ENCODE assay signal across 28 cellular contexts in the genomic region with DNA sequence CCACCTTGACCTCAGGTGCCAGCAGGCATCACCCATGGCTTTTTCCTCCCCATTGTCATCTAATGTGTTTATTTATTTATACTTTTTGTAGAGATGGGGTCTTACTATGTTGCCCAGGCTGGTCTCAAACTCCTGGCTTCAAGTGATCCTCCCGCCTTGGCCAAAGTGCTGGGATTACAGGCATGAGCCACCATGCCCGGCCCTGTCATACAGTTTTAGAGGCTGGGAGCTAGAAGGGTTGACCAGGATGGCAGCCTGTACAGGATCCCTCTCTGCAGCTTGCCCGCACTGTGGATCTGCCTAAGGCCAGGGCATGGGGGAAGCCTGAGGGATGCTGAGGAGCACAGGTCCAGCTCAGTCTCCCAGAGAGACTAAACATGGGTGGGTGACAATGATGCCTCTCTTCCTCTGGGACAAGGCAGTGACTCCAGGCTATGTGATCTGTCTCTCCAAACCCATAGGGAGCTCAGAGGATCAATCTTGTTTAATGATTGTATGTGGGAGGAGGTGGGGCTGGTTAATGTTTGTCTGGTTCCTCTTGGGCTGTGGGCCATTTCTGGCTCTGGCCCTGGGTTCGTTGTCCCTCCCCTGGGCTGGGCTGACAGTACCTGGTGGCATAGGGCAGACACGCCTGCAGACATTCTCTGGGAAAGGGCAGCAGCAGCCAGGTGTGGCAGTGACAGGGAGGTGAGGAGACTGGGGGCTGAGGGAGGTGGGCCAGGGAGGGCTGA. TPM values are rescaled to one million over a fixed set of nuclear protein-coding genes. Genes with fewer than 3 reads are reported as not detected.
A peak's percentile ranks its signal among the peaks of the same experiment; 100 is the strongest.
DNase-seq lines count a peak whose midpoint lies in the region; TF ChIP-seq lines count a peak whose summit lies in the region.
"Had no signal": no experiment of that assay in that cellular context is flagged by ENCODE, and none has a peak within 500 bp of the region (broad histone marks: within the 10 kb centered on the region; RNA-seq: fewer than 3 reads in every experiment).

No MANE protein-coding gene starts in this region.

- TF ChIP-seq CTCF in colonic mucosa (IDR thresholded peaks at IDR 0.05) (no peak), type B pancreatic cell (conservative IDR thresholded peaks at IDR 0.05) (no peak)

- H3K4me3 Mint-ChIP-seq in type B pancreatic cell, result peak overlapping the region; percentile 71

- no peaks in the 10 kb centered on the region for H3K36me3 ChIP-seq in colonic mucosa
- no peaks in the 10 kb centered on the region for H3K36me3 ChIP-seq in mucosa of rectum (ENCODE audit: control insufficient read depth in 2 of 2, insufficient read depth in 2 of 2, low read length in 2 of 2)
- H3K36me3 ChIP-seq: upper lobe of left lung had no signal

- H3K27ac Mint-ChIP-seq in type B pancreatic cell, result peak overlapping the region; percentile 11

- H3K27ac ChIP-seq in colonic mucosa, result peak overlapping the region; percentile 65
- peak overlapping the region; percentile 72 to 75 for H3K27ac ChIP-seq in mucosa of rectum (ENCODE audit: low read depth in 2 of 2, low read length in 2 of 2)
- H3K27ac ChIP-seq: epithelial cell of prostate, upper lobe of left lung had no signal

- H3K36me3 Mint-ChIP-seq in type B pancreatic cell, result no peaks in the 10 kb centered on the region

- no peaks in the 10 kb centered on the region for H3K4me1 ChIP-seq in colonic mucosa
- peaks cover 0 to 9% of the 10 kb centered on the region in 2 donors for H3K4me1 ChIP-seq in mucosa of rectum (ENCODE audit: control insufficient read depth in 2 of 2, insufficient read depth in 2 of 2, low read length in 2 of 2)
- H3K4me1 ChIP-seq: upper lobe of left lung had no signal

- peaks cover 3% of the 10 kb centered on the region for H3K4me1 Mint-ChIP-seq in type B pancreatic cell (ENCODE audit: unreplicated experiment)

- DNase-seq in NCI-H2081 (lab: John Stamatoyannopoulos, UW) (peak; percentile 44 to 70), NCI-H2081 treated with DMSO at 0.1 percent for 48 hours (lab: John Stamatoyannopoulos, UW) (no peak), colonic mucosa (peak; percentile 89), type B pancreatic cell (ENCODE audit: extremely low spot score, unreplicated experiment) (no peak), NCI-H1092 (lab: John Stamatoyannopoulos, UW) (no peak), NCI-H2107 treated with DMSO at 0.1 percent for 48 hours (lab: John Stamatoyannopoulos, UW; ENCODE audit: unreplicated experiment) (no peak), LoVo (ENCODE audit: low spot score) (no peak)
- DNase-seq: activated naive CD4-positive, alpha-beta T cell; amygdala; GF-D8; kidney glomerular epithelial cell; NCI-H1417; NCI-H446 treated with DMSO at 0.1 percent for 48 hours; occipital lobe; SHP77; stimulated activated CD4-positive, alpha-beta T cell treated with anti-CD3 and anti-CD28 coated beads, Interleukin-1b, Interleukin-23, amount 100 ng/mL, for 48 hours; stimulated activated naive CD8-positive, alpha-beta T cell treated with anti-CD3 and anti-CD28 coated beads, Interleukin-15, Interleukin-2, amounts not matched to agents 100 U/mL and 50 U/mL, for 24 hours; T-helper 1 cell; upper lobe of left lung had no signal

- H3K9ac ChIP-seq in colonic mucosa (ENCODE audit: low read depth in 2 of 2, low read length in 2 of 2), result peak overlapping the region in 1 of 2 donors; percentile 75
- H3K9ac ChIP-seq in mucosa of rectum (ENCODE audit: low read depth in 1 of 2, low read length in 2 of 2), result peak overlapping the region; percentile 56 to 57

- intact Hi-C loops in colonic mucosa (cut with DNase I), result no loop called here

- no peaks in the 10 kb centered on the region for H3K9me3 Mint-ChIP-seq in type B pancreatic cell

- H3K9me3 ChIP-seq in colonic mucosa (no peaks in the 10 kb centered on the region), mucosa of rectum (ENCODE audit: control insufficient read depth in 2 of 2, low read length in 2 of 2) (no peaks in the 10 kb centered on the region)
- H3K9me3 ChIP-seq: upper lobe of left lung had no signal

- H3K27me3 ChIP-seq in colonic mucosa (no peaks in the 10 kb centered on the region), mucosa of rectum (ENCODE audit: control insufficient read depth in 2 of 2, insufficient read depth in 2 of 2, low read length in 2 of 2) (peaks cover 0 to 5% of the 10 kb centered on the region in 2 donors)
- H3K27me3 ChIP-seq: upper lobe of left lung had no signal

- H3K27me3 Mint-ChIP-seq in type B pancreatic cell, result no peaks in the 10 kb centered on the region

- peak overlapping the region; percentile 32 for H3K4me3 ChIP-seq in colonic mucosa
- H3K4me3 ChIP-seq in mucosa of rectum (ENCODE audit: low read length in 2 of 2), result peak overlapping the region; percentile 72 to 76
- H3K4me3 ChIP-seq: GM12878, upper lobe of left lung had no signal

RNA-seq across cellular contexts. Expression of a gene that starts 8.3 kb away (rescaled TPM):
- total RNA-seq in colonic mucosa (100 to 1,000 TPM in 1 of 2 donors, 10 to 100 TPM in 1; 76.0 to 100 TPM), type B pancreatic cell (ENCODE audit: low replicate concordance) (3.9 and 15.3 TPM in 2 replicates)
- total RNA-seq: A172, cardiac septum, dermis microvascular lymphatic vessel endothelial cell, frontal cortex, GM12878, H4, LHCN-M2, occipital lobe had no signal

RNA-seq across cellular contexts. Expression of a gene that starts 39.2 kb away (rescaled TPM):
- total RNA-seq in colonic mucosa (10 to 100 TPM; 16.6 to 17.4 TPM), type B pancreatic cell (ENCODE audit: low replicate concordance) (34.9 and 67.8 TPM in 2 replicates)

Comparison
In these comparisons a context has a peak if more than half of its experiments do, and no peak if none do; other contexts are left out.
1. DNase-seq: peak in NCI-H2081 (2 of 2) and colonic mucosa (single experiment); none in NCI-H2081 treated with DMSO at 0.1 percent for 48 hours (single experiment), type B pancreatic cell (single experiment), NCI-H1092 (single experiment), NCI-H2107 treated with DMSO at 0.1 percent for 48 hours (single experiment) and LoVo (single experiment).